Comparison of ENCODE assay signal across 24 cellular contexts in genomic region chr1:74237035-74237434, GRCh38. TPM values are rescaled to one million over a fixed set of nuclear protein-coding genes. Genes with fewer than 3 reads are reported as not detected.
DNase-seq lines count a peak whose midpoint lies in the region; ATAC-seq, FAIRE-seq and TF ChIP-seq lines count a peak whose summit lies in the region.
"Had no signal": no experiment of that assay in that cellular context is flagged by ENCODE, and none has a peak within 500 bp of the region (broad histone marks: within the 10 kb centered on the region; RNA-seq: fewer than 3 reads in every experiment).

No MANE protein-coding gene starts in this region.

- H3K36me3 ChIP-seq in heart left ventricle = peaks cover 0 to 10% (median 0%) of the 10 kb centered on the region in 9 donors
- H3K36me3 ChIP-seq in right atrium auricular region = no peaks in the 10 kb centered on the region
- H3K36me3 ChIP-seq: BLaER1 treated with 17β-estradiol and CSF1 and Interleukin-3, amounts not matched to agents 10 nM and 100 nM had no signal

- H3K4me1 ChIP-seq in heart left ventricle (no peaks in the 10 kb centered on the region), right atrium auricular region (no peaks in the 10 kb centered on the region)
- H3K4me1 ChIP-seq: A549, Caco-2 had no signal

- ATAC-seq in Right ventricle myocardium inferior = peak; percentile 36
- peak in 2 of 4 donors; percentile 31 to 36 for ATAC-seq in heart left ventricle
- ATAC-seq in left ventricle myocardium superior = peak; percentile 40
- no peak for ATAC-seq in GM18873 (IDR thresholded peaks at IDR 0.05; ENCODE audit: low FRiP score, unreplicated experiment)
- ATAC-seq: A549; CD8-positive, alpha-beta T cell had no signal

- FAIRE-seq in islet of Langerhans (lab: Jason Lieb, UNC) = peak; percentile 9
- FAIRE-seq: A549, D721Med, G401.6, GM12891 had no signal

- H3K4me3 ChIP-seq in heart left ventricle (peak overlapping the region; percentile 2 to 57 (median 44)), right atrium auricular region (no peak overlapping the region)
- H3K4me3 ChIP-seq: A549; BLaER1 treated with 17β-estradiol and CSF1 and Interleukin-3, amounts not matched to agents 10 nM and 100 nM had no signal

- H3K27ac ChIP-seq in heart left ventricle (peak overlapping the region; percentile 11 to 84 (median 68)), right atrium auricular region (no peak overlapping the region)
- H3K27ac ChIP-seq: 22Rv1; A549; BLaER1 treated with 17β-estradiol and CSF1 and Interleukin-3, amounts not matched to agents 10 nM and 100 nM; C4-2B had no signal

- no peak for TF ChIP-seq POLR2A in heart left ventricle (IDR thresholded peaks at IDR 0.05)

- intact Hi-C loops in Right ventricle myocardium inferior (cut with DNase I) (loop anchor here (5.0 to 10.0 kb wide), 3 partner anchors 40 to 238 kb away; partner anchors contain the start of genes FPGT and LRRIQ3), cardiac septum (cut with DNase I) (loop anchor here (5.0 to 10.0 kb wide), 2 partner anchors 125 to 228 kb away; no protein-coding TSS in a partner anchor), heart left ventricle (cut with DNase I) (loop anchor here in 2 of 10 donors (5.0 to 10.0 kb wide), 2 partner anchors 125 to 228 kb away; no protein-coding TSS in a partner anchor), left ventricle myocardium superior (cut with micrococcal nuclease) (no loop called here)

- H3K9me3 ChIP-seq in heart left ventricle (peaks cover 0 to 7% (median 0%) of the 10 kb centered on the region in 12 donors), right atrium auricular region (no peaks in the 10 kb centered on the region)
- H3K9me3 ChIP-seq: A549; BLaER1 treated with 17β-estradiol and CSF1 and Interleukin-3, amounts not matched to agents 10 nM and 100 nM; Caco-2 had no signal

- H3K27me3 ChIP-seq in heart left ventricle (no peaks in the 10 kb centered on the region), right atrium auricular region (no peaks in the 10 kb centered on the region)
- H3K27me3 ChIP-seq: BLaER1 treated with 17β-estradiol and CSF1 and Interleukin-3, amounts not matched to agents 10 nM and 100 nM had no signal

- DNase-seq in Right ventricle myocardium inferior (ENCODE audit: missing footprints) (no peak), cardiac septum (ENCODE audit: low spot score) (no peak), heart left ventricle (no peak), right atrium auricular region (ENCODE audit: low spot score) (no peak), left ventricle myocardium superior (no peak), middle frontal gyrus (ENCODE audit: extremely low spot score, low spot score) (no peak)
- DNase-seq: AML-193; Caco-2; Calu3; CD4-positive, alpha-beta T cell; CD8-positive, alpha-beta T cell; DMS79 treated with DMSO at 0.1 percent for 48 hours; GF-D8 had no signal

- WGBS in heart left ventricle, 4 donors = 34 to 51% (median 36%) methylated on average over 1 of the region's 1 CpG

- TF ChIP-seq CTCF in heart left ventricle (IDR thresholded peaks at IDR 0.05) (no peak), right atrium auricular region (IDR thresholded peaks at IDR 0.05) (no peak)

RNA-seq across cellular contexts. Expression of gene TNNI3K, which starts 1.8 kb away (rescaled TPM):
- total RNA-seq in Right ventricle myocardium inferior (83.9 TPM), cardiac septum (55.2 TPM), heart left ventricle (100 to 1,000 TPM in 1 of 9 donors, 10 to 100 TPM in 8; 35.9 to 108 (median 59.9) TPM), right atrium auricular region (10 to 100 TPM; 14.6 to 18.3 TPM), left ventricle myocardium superior (93.4 TPM)
- 10 to 100 TPM; 11.5 to 93.4 TPM for polyA plus RNA-seq in heart left ventricle
- total RNA-seq: A172, Caco-2, Calu3 had no signal
- polyA plus RNA-seq: BJ had no signal

RNA-seq across cellular contexts. Expression of gene FPGT, which starts 39.0 kb away (rescaled TPM):
- total RNA-seq in Right ventricle myocardium inferior (11.6 TPM), cardiac septum (14.9 TPM), heart left ventricle (10 to 100 TPM in 6 of 9 donors, 1 to 10 TPM in 3; 7.8 to 22.5 (median 11.8) TPM), right atrium auricular region (1 to 10 TPM; 4.1 to 7.5 TPM), left ventricle myocardium superior (12.2 TPM)
- 10 to 100 TPM in 1 of 2 donors, 1 to 10 TPM in 1; 6.1 to 11.8 TPM for polyA plus RNA-seq in heart left ventricle

RNA-seq across cellular contexts. Expression of gene LRRIQ3, which starts 39.1 kb away (rescaled TPM):
- 0.49 TPM for total RNA-seq in Right ventricle myocardium inferior
- total RNA-seq in cardiac septum = 0.43 TPM
- total RNA-seq in heart left ventricle = 1 to 10 TPM in 3 of 9 donors, under 1 TPM in 6; 0.07 to 1.5 (median 0.56) TPM
- under 1 TPM; 0.27 to 0.32 TPM for polyA plus RNA-seq in heart left ventricle
- under 1 TPM in 1 of 2 donors, not detected in 1; 0.16 TPM for total RNA-seq in right atrium auricular region
- total RNA-seq in left ventricle myocardium superior = 0.35 TPM
- total RNA-seq: CD8-positive, alpha-beta T cell had no signal

Comparison
In these comparisons a context has a peak if more than half of its experiments do, and no peak if none do; other contexts are left out.
1. H3K27ac ChIP-seq: peak in heart left ventricle (12 of 12); none in right atrium auricular region (0 of 2).
2. H3K4me3 ChIP-seq: peak in heart left ventricle (12 of 12); none in right atrium auricular region (0 of 2).